Comparison of ENCODE assay signal across 21 cellular contexts in the genomic region with DNA sequence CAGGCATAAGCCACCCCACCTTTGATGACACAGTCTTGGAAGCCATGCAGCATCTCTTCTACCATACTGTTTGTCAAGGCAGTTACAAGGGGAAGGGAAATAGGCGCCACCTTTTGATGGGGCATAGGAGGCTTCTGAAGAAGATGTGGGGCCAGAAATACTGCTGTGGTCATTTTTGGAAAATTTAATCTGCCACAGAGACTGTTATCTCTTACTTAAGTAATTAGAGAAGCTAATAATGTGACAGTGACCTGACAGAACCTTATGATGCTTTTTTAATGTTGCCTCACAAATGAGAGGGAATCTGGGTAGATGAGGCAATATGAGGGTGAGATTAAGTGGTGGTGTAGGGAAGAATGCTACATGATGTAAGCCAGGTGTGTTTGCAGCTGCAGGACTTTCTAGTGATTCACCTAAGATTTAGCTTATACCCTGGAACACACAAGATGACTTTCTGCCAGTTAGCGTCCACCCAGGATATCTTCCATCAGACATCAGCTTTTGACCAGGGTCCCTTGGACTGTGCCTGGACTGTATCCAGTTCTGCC. TPM values are rescaled to one million over a fixed set of nuclear protein-coding genes. Genes with fewer than 3 reads are reported as not detected.
DNase-seq lines count a peak whose midpoint lies in the region; ATAC-seq, FAIRE-seq and TF ChIP-seq lines count a peak whose summit lies in the region.
"Had no signal": no experiment of that assay in that cellular context is flagged by ENCODE, and none has a peak within 500 bp of the region (broad histone marks: within the 10 kb centered on the region; RNA-seq: fewer than 3 reads in every experiment).

No MANE protein-coding gene starts in this region.

- POLR2A ChIA-PET in activated naive CD8-positive, alpha-beta T cell treated with anti-CD3 and anti-CD28 coated beads, Interleukin-2, amount 10 ng/mL, durations not matched to agents 7 days and 5 days (lab: Charles Lee): interaction anchor here (0.5 to 0.9 kb wide), 3 partner anchors 14 to 122 kb away, joined by 3 read pairs; a partner anchor contains a TSS

- peaks cover 38% of the 10 kb centered on the region for H3K36me3 Mint-ChIP-seq in activated naive CD8-positive, alpha-beta T cell treated with anti-CD3 and anti-CD28 coated beads, Interleukin-2, amount 10 ng/mL, durations not matched to agents 7 days and 5 days
- H3K36me3 Mint-ChIP-seq in activated naive CD8-positive, alpha-beta T cell treated with anti-CD3 and anti-CD28 coated beads, Interleukin-2, amount 50 U/mL, for 24 hours (ENCODE audit: low read depth): peaks cover 15% of the 10 kb centered on the region
- peaks cover 20% of the 10 kb centered on the region for H3K36me3 Mint-ChIP-seq in mesothelial cell of epicardium

- peak overlapping the region; percentile 73 for H3K27ac Mint-ChIP-seq in activated naive CD8-positive, alpha-beta T cell treated with anti-CD3 and anti-CD28 coated beads, Interleukin-2, amount 10 ng/mL, durations not matched to agents 7 days and 5 days
- H3K27ac Mint-ChIP-seq in activated naive CD8-positive, alpha-beta T cell treated with anti-CD3 and anti-CD28 coated beads, Interleukin-2, amount 50 U/mL, for 24 hours: no peak overlapping the region
- H3K27ac Mint-ChIP-seq in mesothelial cell of epicardium: peak overlapping the region; percentile 71

- FAIRE-seq in bronchial epithelial cell (lab: Jason Lieb, UNC): peak; percentile 70
- FAIRE-seq: D721Med, GM18507, H54 had no signal

- no peaks in the 10 kb centered on the region for H3K27me3 ChIP-seq in bronchial epithelial cell (ENCODE audit: control insufficient read depth, insufficient read depth, low read length)
- H3K27me3 ChIP-seq in upper lobe of right lung: no peaks in the 10 kb centered on the region
- H3K27me3 ChIP-seq: BLaER1 treated with 17β-estradiol and CSF1 and Interleukin-3, amounts not matched to agents 10 nM and 100 nM had no signal

- ATAC-seq in activated naive CD8-positive, alpha-beta T cell treated with anti-CD3 and anti-CD28 coated beads, Interleukin-2, amount 10 ng/mL, durations not matched to agents 7 days and 5 days (ENCODE audit: low read depth): no peak
- no peak for ATAC-seq in activated naive CD8-positive, alpha-beta T cell treated with anti-CD3 and anti-CD28 coated beads, Interleukin-2, amount 50 U/mL, for 24 hours
- ATAC-seq in upper lobe of right lung: no peak
- ATAC-seq in activated CD4-positive, CD25-positive, alpha-beta regulatory T cell treated with anti-CD3 and anti-CD28 coated beads, Interleukin-2, amount 50 U/mL, for 24 hours: no peak
- ATAC-seq: Panc1, Right ventricle myocardium inferior had no signal

- H3K4me1 ChIP-seq in upper lobe of right lung: peaks cover 43% of the 10 kb centered on the region

- no peaks in the 10 kb centered on the region for H3K27me3 Mint-ChIP-seq in activated naive CD8-positive, alpha-beta T cell treated with anti-CD3 and anti-CD28 coated beads, Interleukin-2, amount 10 ng/mL, durations not matched to agents 7 days and 5 days
- H3K27me3 Mint-ChIP-seq in activated naive CD8-positive, alpha-beta T cell treated with anti-CD3 and anti-CD28 coated beads, Interleukin-2, amount 50 U/mL, for 24 hours: no peaks in the 10 kb centered on the region
- H3K27me3 Mint-ChIP-seq in mesothelial cell of epicardium (ENCODE audit: low read depth): no peaks in the 10 kb centered on the region

- no peaks in the 10 kb centered on the region for H3K9me3 Mint-ChIP-seq in activated naive CD8-positive, alpha-beta T cell treated with anti-CD3 and anti-CD28 coated beads, Interleukin-2, amount 10 ng/mL, durations not matched to agents 7 days and 5 days
- H3K9me3 Mint-ChIP-seq in activated naive CD8-positive, alpha-beta T cell treated with anti-CD3 and anti-CD28 coated beads, Interleukin-2, amount 50 U/mL, for 24 hours: no peaks in the 10 kb centered on the region
- H3K9me3 Mint-ChIP-seq in mesothelial cell of epicardium: no peaks in the 10 kb centered on the region
- H3K9me3 Mint-ChIP-seq: CD8-positive, alpha-beta memory T cell had no signal

- peaks cover 34% of the 10 kb centered on the region for H3K4me1 Mint-ChIP-seq in activated naive CD8-positive, alpha-beta T cell treated with anti-CD3 and anti-CD28 coated beads, Interleukin-2, amount 10 ng/mL, durations not matched to agents 7 days and 5 days
- H3K4me1 Mint-ChIP-seq in activated naive CD8-positive, alpha-beta T cell treated with anti-CD3 and anti-CD28 coated beads, Interleukin-2, amount 50 U/mL, for 24 hours: peaks cover 3% of the 10 kb centered on the region
- peaks cover 39% of the 10 kb centered on the region for H3K4me1 Mint-ChIP-seq in mesothelial cell of epicardium

- H3K27ac ChIP-seq in upper lobe of right lung: peak overlapping the region; percentile 6
- H3K27ac ChIP-seq: BLaER1 treated with 17β-estradiol and CSF1 and Interleukin-3, amounts not matched to agents 10 nM and 100 nM had no signal

- H3K4me3 Mint-ChIP-seq in activated naive CD8-positive, alpha-beta T cell treated with anti-CD3 and anti-CD28 coated beads, Interleukin-2, amount 10 ng/mL, durations not matched to agents 7 days and 5 days: no peak overlapping the region
- H3K4me3 Mint-ChIP-seq in activated naive CD8-positive, alpha-beta T cell treated with anti-CD3 and anti-CD28 coated beads, Interleukin-2, amount 50 U/mL, for 24 hours: no peak overlapping the region
- no peak overlapping the region for H3K4me3 Mint-ChIP-seq in mesothelial cell of epicardium
- H3K4me3 Mint-ChIP-seq: CD8-positive, alpha-beta memory T cell had no signal

- H3K9me3 ChIP-seq in upper lobe of right lung: no peaks in the 10 kb centered on the region
- H3K9me3 ChIP-seq: BLaER1 treated with 17β-estradiol and CSF1 and Interleukin-3, amounts not matched to agents 10 nM and 100 nM had no signal

- H3K4me3 ChIP-seq in bronchial epithelial cell (ENCODE audit: low read depth, low read length) (no peak overlapping the region), upper lobe of right lung (no peak overlapping the region)
- H3K4me3 ChIP-seq: BLaER1 treated with 17β-estradiol and CSF1 and Interleukin-3, amounts not matched to agents 10 nM and 100 nM had no signal

- intact Hi-C loops in upper lobe of right lung (cut with DNase I): no loop called here

- peaks cover 4% of the 10 kb centered on the region for H3K36me3 ChIP-seq in bronchial epithelial cell (ENCODE audit: control insufficient read depth, insufficient read depth, low read length)
- H3K36me3 ChIP-seq in upper lobe of right lung: peaks cover 26% of the 10 kb centered on the region

- TF ChIP-seq CTCF in bronchial epithelial cell (IDR thresholded peaks at IDR 0.05; ENCODE audit: insufficient read depth, low read length, severe bottlenecking): no peak
- no peak for TF ChIP-seq CTCF in mesothelial cell of epicardium (IDR thresholded peaks at IDR 0.05; ENCODE audit: unreplicated experiment)
- no peak for TF ChIP-seq CTCF in upper lobe of right lung (IDR thresholded peaks at IDR 0.05)

- DNase-seq in activated naive CD8-positive, alpha-beta T cell treated with anti-CD3 and anti-CD28 coated beads, Interleukin-2, amount 10 ng/mL, durations not matched to agents 7 days and 5 days: no peak
- DNase-seq in activated naive CD8-positive, alpha-beta T cell treated with anti-CD3 and anti-CD28 coated beads, Interleukin-2, amount 50 U/mL, for 24 hours: no peak
- DNase-seq in bronchial epithelial cell (ENCODE audit: low read depth): peak; percentile 44
- DNase-seq in mesothelial cell of epicardium (ENCODE audit: low spot score in 2 of 2, unreplicated experiment in 2 of 2): no peak
- DNase-seq in upper lobe of right lung: no peak
- DNase-seq in NK-92 treated with Interleukin-12 subunit alpha and Interleukin-12 subunit beta, amount 100 ng/mL, for 24 hours (lab: John Stamatoyannopoulos, UW): no peak
- no peak for DNase-seq in GM03348 (ENCODE audit: low spot score)
- DNase-seq: CD8-positive, alpha-beta memory T cell; DMS79 treated with DMSO at 0.1 percent for 48 hours; Kasumi-1; NCI-H1105; NCI-H1694; NCI-H2227 treated with DMSO at 0.1 percent for 48 hours; NCI-H524 had no signal

RNA-seq across cellular contexts. Expression of a gene that starts 34.3 kb away (rescaled TPM):
- 10 to 100 TPM; 29.1 to 30.3 TPM for total RNA-seq in activated naive CD8-positive, alpha-beta T cell treated with anti-CD3 and anti-CD28 coated beads, Interleukin-2, amount 10 ng/mL, durations not matched to agents 7 days and 5 days
- total RNA-seq in bronchial epithelial cell (under 0.01 and 0.77 TPM in 2 replicates), mesothelial cell of epicardium (8.3 to 10.8 TPM (median 9.4 TPM) in 3 replicates), upper lobe of right lung (17.2 TPM)
